18 cellular contexts compared by ENCODE assay signal in the genomic region with DNA sequence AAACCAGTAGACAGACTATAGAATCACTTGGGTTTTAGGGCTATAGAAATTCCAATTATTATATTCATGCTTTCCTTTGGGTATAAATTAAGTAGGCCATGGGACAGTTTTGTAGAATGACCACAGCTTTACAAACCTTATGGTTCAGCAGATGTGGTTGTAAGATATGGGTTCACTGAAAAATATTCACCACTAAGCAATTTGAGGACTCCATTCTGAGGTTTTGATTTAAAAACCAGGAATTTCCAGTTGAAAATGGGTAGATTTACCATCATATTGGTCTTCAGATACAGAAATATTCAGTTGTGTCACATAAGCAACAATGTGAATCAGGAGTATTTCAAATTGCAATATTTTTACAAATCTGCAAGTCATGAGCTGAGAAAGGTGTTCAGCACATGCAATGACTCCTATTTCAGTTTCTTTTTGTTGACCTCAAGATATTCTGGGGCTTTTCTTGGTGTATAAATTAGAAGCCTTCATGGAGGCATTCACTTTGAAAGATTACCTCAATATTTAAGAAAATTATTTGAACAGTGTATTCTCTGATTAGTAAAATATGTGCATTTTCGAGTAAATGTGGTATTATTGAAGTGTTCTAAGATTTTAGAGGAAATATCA.
A peak's percentile ranks its signal among the peaks of the same experiment; 100 is the strongest.
DNase-seq lines count a peak whose midpoint lies in the region; ATAC-seq, FAIRE-seq and TF ChIP-seq lines count a peak whose summit lies in the region.
"Had no signal": no experiment of that assay in that cellular context is flagged by ENCODE, and none has a peak within 500 bp of the region (broad histone marks: within the 10 kb centered on the region; RNA-seq: fewer than 3 reads in every experiment).

No MANE protein-coding gene starts in this region.

- CTCF ChIA-PET in A549 (lab: Yijun Ruan, JAX): no interaction called here
- CTCF ChIA-PET in activated CD4-positive, alpha-beta memory T cell treated with anti-CD3 and anti-CD28 coated beads, Interleukin-2, amount 10 ng/mL, durations not matched to agents 7 days and 5 days (lab: Charles Lee): no interaction called here
- CTCF ChIA-PET in activated CD4-positive, alpha-beta memory T cell treated with anti-CD3 and anti-CD28 coated beads for 36 hours (lab: Charles Lee): no interaction called here

- no peak overlapping the region for H3K27ac Mint-ChIP-seq in activated CD4-positive, alpha-beta memory T cell treated with anti-CD3 and anti-CD28 coated beads, Interleukin-2, amount 10 ng/mL, durations not matched to agents 7 days and 5 days
- no peak overlapping the region for H3K27ac Mint-ChIP-seq in activated CD4-positive, alpha-beta memory T cell treated with anti-CD3 and anti-CD28 coated beads for 36 hours
- H3K27ac Mint-ChIP-seq: CD4-positive, alpha-beta T cell had no signal

- no peaks in the 10 kb centered on the region for H3K4me1 ChIP-seq in A549
- H3K4me1 ChIP-seq: SJSA1 had no signal

- no peaks in the 10 kb centered on the region for H3K9me3 Mint-ChIP-seq in activated CD4-positive, alpha-beta memory T cell treated with anti-CD3 and anti-CD28 coated beads, Interleukin-2, amount 10 ng/mL, durations not matched to agents 7 days and 5 days
- no peaks in the 10 kb centered on the region for H3K9me3 Mint-ChIP-seq in activated CD4-positive, alpha-beta memory T cell treated with anti-CD3 and anti-CD28 coated beads for 36 hours
- H3K9me3 Mint-ChIP-seq: CD4-positive, alpha-beta T cell had no signal

- no peak for ATAC-seq in A549
- peak; percentile 54 for ATAC-seq in GM19351 (IDR thresholded peaks at IDR 0.05; ENCODE audit: unreplicated experiment)

- FAIRE-seq in A549 (lab: Jason Lieb, UNC): peak; percentile 77

- WGBS in A549 (ENCODE audit: missing lambda C conversion rate): 41% methylated on average over 1 of the region's 1 CpG

- no peaks in the 10 kb centered on the region for H3K9me3 ChIP-seq in A549
- H3K9me3 ChIP-seq: SJSA1 had no signal

- no peak for TF ChIP-seq CTCF in A549 (IDR thresholded peaks at IDR 0.05)

- POLR2A ChIA-PET in A549 (lab: Yijun Ruan, JAX): no interaction called here
- POLR2A ChIA-PET in activated CD4-positive, alpha-beta memory T cell treated with anti-CD3 and anti-CD28 coated beads, Interleukin-2, amount 10 ng/mL, durations not matched to agents 7 days and 5 days (lab: Charles Lee): no interaction called here
- POLR2A ChIA-PET in activated CD4-positive, alpha-beta memory T cell treated with anti-CD3 and anti-CD28 coated beads for 36 hours (lab: Charles Lee): no interaction called here

- H3K4me1 Mint-ChIP-seq in activated CD4-positive, alpha-beta memory T cell treated with anti-CD3 and anti-CD28 coated beads, Interleukin-2, amount 10 ng/mL, durations not matched to agents 7 days and 5 days: no peaks in the 10 kb centered on the region
- H3K4me1 Mint-ChIP-seq in activated CD4-positive, alpha-beta memory T cell treated with anti-CD3 and anti-CD28 coated beads for 36 hours (ENCODE audit: low read depth): no peaks in the 10 kb centered on the region

- H3K36me3 Mint-ChIP-seq in activated CD4-positive, alpha-beta memory T cell treated with anti-CD3 and anti-CD28 coated beads, Interleukin-2, amount 10 ng/mL, durations not matched to agents 7 days and 5 days (ENCODE audit: low read depth): no peaks in the 10 kb centered on the region
- H3K36me3 Mint-ChIP-seq in activated CD4-positive, alpha-beta memory T cell treated with anti-CD3 and anti-CD28 coated beads for 36 hours: no peaks in the 10 kb centered on the region

- H3K4me2 ChIP-seq in A549: no peak overlapping the region

- no peak for TF ChIP-seq RAD21 in A549 (conservative IDR thresholded peaks at IDR 0.05 in 1 of 2, IDR thresholded peaks at IDR 0.05 in 1 of 2)

- TF ChIP-seq POLR2A in A549 (IDR thresholded peaks at IDR 0.05; ENCODE audit: low read length): no peak

- H3K4me3 Mint-ChIP-seq in activated CD4-positive, alpha-beta memory T cell treated with anti-CD3 and anti-CD28 coated beads, Interleukin-2, amount 10 ng/mL, durations not matched to agents 7 days and 5 days: no peak overlapping the region
- no peak overlapping the region for H3K4me3 Mint-ChIP-seq in activated CD4-positive, alpha-beta memory T cell treated with anti-CD3 and anti-CD28 coated beads for 36 hours
- H3K4me3 Mint-ChIP-seq: CD4-positive, alpha-beta T cell had no signal

- no peak for TF ChIP-seq EP300 in A549 (IDR thresholded peaks at IDR 0.05)

- no peak overlapping the region for H3K27ac ChIP-seq in A549
- H3K27ac ChIP-seq: SJSA1 had no signal

- H3K27me3 Mint-ChIP-seq in activated CD4-positive, alpha-beta memory T cell treated with anti-CD3 and anti-CD28 coated beads, Interleukin-2, amount 10 ng/mL, durations not matched to agents 7 days and 5 days: no peaks in the 10 kb centered on the region
- no peaks in the 10 kb centered on the region for H3K27me3 Mint-ChIP-seq in activated CD4-positive, alpha-beta memory T cell treated with anti-CD3 and anti-CD28 coated beads for 36 hours
- H3K27me3 Mint-ChIP-seq: CD4-positive, alpha-beta T cell had no signal

- intact Hi-C loops in activated CD4-positive, alpha-beta memory T cell treated with anti-CD3 and anti-CD28 coated beads for 36 hours (cut with micrococcal nuclease): no loop called here

- H3K4me3 ChIP-seq in A549: no peak overlapping the region
- H3K4me3 ChIP-seq: SJSA1 had no signal

- DNase-seq in A549 (ENCODE audit: low read depth in 1 of 2, low spot score in 1 of 2): no peak
- peak; percentile 3 for DNase-seq in OCI-M1 (lab: John Stamatoyannopoulos, UW)
- peak; percentile 42 for DNase-seq in glomerular visceral epithelial cell (ENCODE audit: extremely low spot score)
- DNase-seq in SW480 (ENCODE audit: low spot score): no peak
- DNase-seq in activated CD4-positive, alpha-beta memory T cell treated with anti-CD3 and anti-CD28 coated beads, Interleukin-2, amount 10 ng/mL, durations not matched to agents 7 days and 5 days: no peak
- DNase-seq in activated CD4-positive, alpha-beta memory T cell treated with anti-CD3 and anti-CD28 coated beads for 36 hours: no peak
- DNase-seq in kidney glomerular epithelial cell (lab: John Stamatoyannopoulos, UW): no peak
- DNase-seq: Calu3; CD4-positive, alpha-beta T cell; DMS79 treated with DMSO at 0.1 percent for 48 hours; Kasumi-1; MV-4-11; NCI-H1417 treated with DMSO at 0.1 percent for 48 hours; NCI-H2029 treated with DMSO at 0.1 percent for 48 hours; NCI-H524; T-helper 1 cell had no signal

TF ChIP-seq in A549, 52 proteins besides CTCF, POLR2A, EP300 and RAD21:
- TF ChIP-seq HOXA7 (CRISPR knock-in tag; IDR thresholded peaks at IDR 0.05) (no peak), NFE2L2 (conservative IDR thresholded peaks at IDR 0.05; ENCODE audit: low read length) (peak; percentile 48; the same call in 1 of the 2 replicates), BHLHE40 (IDR thresholded peaks at IDR 0.05; ENCODE audit: low read depth, low read length) (no peak), KDM1A (IDR thresholded peaks at IDR 0.05; ENCODE audit: low read depth) (no peak), HOXB5 (CRISPR knock-in tag; IDR thresholded peaks at IDR 0.05) (no peak)

Comparison
In these comparisons a context has a peak if more than half of its experiments do, and no peak if none do; other contexts are left out.
1. DNase-seq: peak in OCI-M1 (single experiment) and glomerular visceral epithelial cell (single experiment); none in A549 (0 of 2), SW480 (single experiment), activated CD4-positive, alpha-beta memory T cell treated with anti-CD3 and anti-CD28 coated beads, Interleukin-2, amount 10 ng/mL, durations not matched to agents 7 days and 5 days (single experiment), activated CD4-positive, alpha-beta memory T cell treated with anti-CD3 and anti-CD28 coated beads for 36 hours (single experiment) and kidney glomerular epithelial cell (single experiment).